Comparison of ENCODE assay signal across 23 cellular contexts in the genomic region with DNA sequence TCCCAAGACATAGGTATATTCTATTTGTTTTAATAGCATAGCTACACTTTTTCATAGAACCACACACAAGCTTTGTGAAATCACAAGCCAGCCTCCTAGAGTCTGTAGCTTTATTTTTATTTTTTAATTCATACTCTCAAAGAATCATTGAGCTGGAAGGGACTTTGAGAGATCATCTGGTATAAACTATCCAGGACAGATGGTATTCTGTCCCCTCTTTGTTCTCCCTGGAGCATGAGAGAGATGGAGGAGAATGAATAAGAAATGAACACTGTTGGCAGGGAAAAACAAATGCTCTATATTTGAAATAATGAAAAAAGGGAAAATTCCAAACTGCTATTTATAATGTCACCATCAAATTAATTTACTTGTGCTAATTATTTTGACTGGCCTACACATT.
DNase-seq lines count a peak whose midpoint lies in the region; ATAC-seq, FAIRE-seq and TF ChIP-seq lines count a peak whose summit lies in the region.
"Had no signal": no experiment of that assay in that cellular context is flagged by ENCODE, and none has a peak within 500 bp of the region (broad histone marks: within the 10 kb centered on the region; RNA-seq: fewer than 3 reads in every experiment).

No MANE protein-coding gene starts in this region.

- no TSS peak for BruUV-seq in Panc1 (replicated peaks; lab: Mats Ljungman, UMichigan)

- no peak overlapping the region for H3K4me3 ChIP-seq in Panc1 (ENCODE audit: low read depth in 2 of 2, low read length in 2 of 2)
- H3K4me3 ChIP-seq: A549; BLaER1 treated with 17β-estradiol and CSF1 and Interleukin-3, amounts not matched to agents 10 nM and 100 nM; GM23248 had no signal

- peak; percentile 82 for DNase-seq in G401 (ENCODE audit: low spot score)
- DNase-seq in NCI-H2171 treated with DMSO at 0.1 percent for 48 hours (lab: John Stamatoyannopoulos, UW) = peak; percentile 77
- DNase-seq in Panc1 (ENCODE audit: low read depth, low spot score) = no peak
- DNase-seq in globus pallidus (ENCODE audit: low spot score) = peak; percentile 2
- DNase-seq in posterior cingulate gyrus = no peak
- no peak for DNase-seq in H54 (ENCODE audit: insufficient read length, low spot score)
- no peak for DNase-seq in COR-L47 (lab: John Stamatoyannopoulos, UW)
- no peak for DNase-seq in CD1c-positive myeloid dendritic cell (ENCODE audit: extremely low spot score)
- DNase-seq: 8988T; ACHN; AML-193; BE2C; Caco-2; CD4-positive, alpha-beta memory T cell; DMS53; DMS79 treated with DMSO at 0.1 percent for 48 hours; GM23248; H9 had no signal

- no peak for TF ChIP-seq POLR2A in H54 (IDR thresholded peaks at IDR 0.05; ENCODE audit: low read depth, low read length)

- no peak for FAIRE-seq in H54 (lab: Jason Lieb, UNC)
- FAIRE-seq: A549, GM12892, H1 had no signal

- no peak for TF ChIP-seq CTCF in Panc1 (IDR thresholded peaks at IDR 0.05)

- in situ Hi-C loops in G401 (cut with HindIII; ENCODE audit: low sequenced_read_pairs) = no loop called here
- in situ Hi-C loops in Panc1 (cut with HindIII; ENCODE audit: low pct_unique_long_range_greater_than_20kb, low sequenced_read_pairs) = no loop called here

- H3K27ac ChIP-seq in Panc1 (ENCODE audit: low read length) = peak overlapping the region; percentile 25; the same call in 1 of the 2 replicates
- H3K27ac ChIP-seq: A549; BLaER1 treated with 17β-estradiol and CSF1 and Interleukin-3, amounts not matched to agents 10 nM and 100 nM; GM23248 had no signal

- POLR2A ChIA-PET in Panc1 (lab: Charles Lee) = no interaction called here

- no peaks in the 10 kb centered on the region for H3K9me3 ChIP-seq in Panc1 (ENCODE audit: control insufficient read depth, insufficient read depth, low read depth, low read length)
- H3K9me3 ChIP-seq: A549; BE2C; BLaER1 treated with 17β-estradiol and CSF1 and Interleukin-3, amounts not matched to agents 10 nM and 100 nM; Caco-2 had no signal

- no peaks in the 10 kb centered on the region for H3K36me3 ChIP-seq in Panc1 (ENCODE audit: control insufficient read depth, insufficient read depth, low read length)
- H3K36me3 ChIP-seq: BE2C; BLaER1 treated with 17β-estradiol and CSF1 and Interleukin-3, amounts not matched to agents 10 nM and 100 nM had no signal

- H3K4me1 ChIP-seq in Panc1 (ENCODE audit: control insufficient read depth, insufficient read depth, low read length) = peaks cover 14% of the 10 kb centered on the region; the same call in 1 of the 2 replicates
- H3K4me1 ChIP-seq: BE2C had no signal

- intact Hi-C loops in Panc1 (cut with micrococcal nuclease; ENCODE audit: unreplicated experiment) (no loop called here), posterior cingulate gyrus (cut with DNase I) (no loop called here)

- CTCF ChIA-PET in Panc1 (lab: Charles Lee) = no interaction called here

- no peak for ATAC-seq in Panc1
- ATAC-seq: A549, HCT116 had no signal

- no peaks in the 10 kb centered on the region for H3K27me3 ChIP-seq in Panc1 (ENCODE audit: control insufficient read depth, insufficient read depth, low read length)
- H3K27me3 ChIP-seq: BE2C; BLaER1 treated with 17β-estradiol and CSF1 and Interleukin-3, amounts not matched to agents 10 nM and 100 nM had no signal

Comparison
In these comparisons a context has a peak if more than half of its experiments do, and no peak if none do; other contexts are left out.
1. DNase-seq: peak in G401 (single experiment), NCI-H2171 treated with DMSO at 0.1 percent for 48 hours (single experiment) and globus pallidus (single experiment); none in Panc1 (single experiment), posterior cingulate gyrus (0 of 10), H54 (single experiment), COR-L47 (single experiment) and CD1c-positive myeloid dendritic cell (single experiment).